Comparison of ENCODE assay signal across 28 cellular contexts in genomic region chr10:124162136-124162535, GRCh38.
"Had no signal": no experiment of that assay in that cellular context is flagged by ENCODE, and none has a peak within 500 bp of the region (broad histone marks: within the 10 kb centered on the region; RNA-seq: fewer than 3 reads in every experiment).

No MANE protein-coding gene starts in this region.

- H3K9me3 Mint-ChIP-seq: central memory CD8-positive, alpha-beta T cell; memory B cell; natural killer cell treated with Interleukin-12 subunit alpha and Interleukin-12 subunit beta and Interleukin-15 and Interleukin-18, amount 100 ng/mL, for 72 hours had no signal

- H3K9me3 ChIP-seq: colonic mucosa, esophagus muscularis mucosa, mucosa of descending colon, right lobe of liver, suprapubic skin had no signal

- DNase-seq: colonic mucosa; effector CD8-positive, alpha-beta T cell; endodermal cell; foreskin melanocyte; head of caudate nucleus; mucosa of descending colon; naive B cell; retina; right lobe of liver; stimulated activated CD4-positive, alpha-beta T cell treated with anti-CD3 and anti-CD28 coated beads, Interleukin-12 subunit alpha, Interleukin-12 subunit beta, amount 100 ng/mL, for 4 hours; stimulated activated CD4-positive, alpha-beta T cell treated with anti-CD3 and anti-CD28 coated beads, Interleukin-1b, Interleukin-23, amount 100 ng/mL, for 48 hours; stimulated activated CD4-positive, alpha-beta T cell treated with anti-CD3 and anti-CD28 coated beads, Interleukin-4, amount 100 ng/mL, for 1 hour; stimulated activated CD8-positive, alpha-beta memory T cell treated with anti-CD3 and anti-CD28 coated beads, Interleukin-4, amount 100 ng/mL, for 48 hours; stimulated activated naive CD4-positive, alpha-beta T cell; stimulated activated naive CD8-positive, alpha-beta T cell treated with anti-CD3 and anti-CD28 coated beads, Interleukin-15, amount 100 ng/mL, for 72 hours; trophoblast cell had no signal

- H3K4me3 Mint-ChIP-seq: central memory CD8-positive, alpha-beta T cell; dendritic cell treated with granulocyte-macrophage colony-stimulating factor and Interleukin-4, amounts not matched to agents 40 ng/mL and 50 ng/mL, for 4 days; endodermal cell; memory B cell; mesothelial cell of epicardium; naive B cell; natural killer cell treated with Interleukin-12 subunit alpha and Interleukin-12 subunit beta and Interleukin-15 and Interleukin-18, amount 100 ng/mL, for 72 hours; neural crest cell; stimulated activated naive CD8-positive, alpha-beta T cell treated with anti-CD3 and anti-CD28 coated beads, Interleukin-15, amount 100 ng/mL, for 72 hours had no signal

- H3K4me3 ChIP-seq: colonic mucosa, esophagus muscularis mucosa, lung, mucosa of descending colon, right lobe of liver, smooth muscle cell, suprapubic skin had no signal

- H3K27me3 ChIP-seq: colonic mucosa, esophagus muscularis mucosa, right lobe of liver had no signal

- H3K4me2 ChIP-seq: smooth muscle cell had no signal

- H3K4me1 Mint-ChIP-seq: central memory CD8-positive, alpha-beta T cell; endodermal cell; neural crest cell; stimulated activated naive CD8-positive, alpha-beta T cell treated with anti-CD3 and anti-CD28 coated beads, Interleukin-15, amount 100 ng/mL, for 72 hours had no signal

- H3K27ac Mint-ChIP-seq: dendritic cell treated with granulocyte-macrophage colony-stimulating factor and Interleukin-4, amounts not matched to agents 40 ng/mL and 50 ng/mL, for 4 days; endodermal cell; memory B cell; mesothelial cell of epicardium; natural killer cell treated with Interleukin-12 subunit alpha and Interleukin-12 subunit beta and Interleukin-15 and Interleukin-18, amount 100 ng/mL, for 72 hours had no signal

- H3K36me3 Mint-ChIP-seq: memory B cell; naive B cell; natural killer cell treated with Interleukin-12 subunit alpha and Interleukin-12 subunit beta and Interleukin-15 and Interleukin-18, amount 100 ng/mL, for 72 hours had no signal

- H3K4me1 ChIP-seq: colonic mucosa, right lobe of liver, suprapubic skin had no signal

- ATAC-seq: left lobe of liver; mucosa of descending colon; natural killer cell treated with Interleukin-12 subunit alpha and Interleukin-12 subunit beta and Interleukin-15 and Interleukin-18, amount 100 ng/mL, for 72 hours; right lobe of liver; stimulated activated naive CD8-positive, alpha-beta T cell treated with anti-CD3 and anti-CD28 coated beads, Interleukin-15, amount 100 ng/mL, for 72 hours had no signal

- H3K36me3 ChIP-seq: colonic mucosa, esophagus muscularis mucosa, right lobe of liver, suprapubic skin had no signal

- H3K27ac ChIP-seq: colonic mucosa, epithelial cell of prostate, esophagus muscularis mucosa, right lobe of liver, suprapubic skin had no signal
